ENCODE assay signal across 9 cellular contexts in the genomic region with DNA sequence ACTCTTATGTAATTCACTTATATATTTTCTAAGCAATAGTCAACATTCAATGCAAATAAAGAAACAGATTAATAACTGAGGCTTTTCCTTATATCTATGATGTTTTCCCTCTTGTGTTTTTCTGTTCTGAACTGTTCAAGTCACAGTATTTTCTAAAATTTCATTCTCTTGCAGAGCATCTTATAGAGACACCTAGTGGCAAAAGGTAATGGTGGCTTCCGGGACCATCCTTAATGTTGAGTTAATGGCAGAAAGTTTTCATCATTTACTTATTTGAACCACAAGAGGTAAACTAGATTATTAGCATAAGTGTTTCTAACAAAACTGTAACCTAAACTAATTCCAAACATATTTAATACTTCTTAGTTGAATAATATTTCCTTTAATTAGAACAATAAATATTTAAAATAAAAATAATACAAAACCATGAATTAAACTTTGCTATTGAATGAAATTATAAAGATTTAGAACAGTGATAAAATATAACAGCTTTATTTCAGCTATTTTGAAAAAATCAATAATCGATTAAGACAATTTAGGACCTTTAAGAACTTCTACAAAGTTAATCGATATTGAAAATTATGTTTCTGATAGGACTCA. TPM values are rescaled to one million over a fixed set of nuclear protein-coding genes. Genes with fewer than 3 reads are reported as not detected.
DNase-seq lines count a peak whose midpoint lies in the region; ATAC-seq and TF ChIP-seq lines count a peak whose summit lies in the region.
"Had no signal": no experiment of that assay in that cellular context is flagged by ENCODE, and none has a peak within 500 bp of the region (broad histone marks: within the 10 kb centered on the region; RNA-seq: fewer than 3 reads in every experiment).

No MANE protein-coding gene starts in this region.

- DNase-seq in natural killer cell (no peak), KBM-7 (peak; percentile 59), SHP77 treated with DMSO at 0.1 percent for 48 hours (lab: John Stamatoyannopoulos, UW) (peak; percentile 90), hepatocyte (ENCODE audit: low spot score) (peak; percentile 53)
- no peak for DNase-seq in natural killer cell treated with Interleukin-12 subunit alpha and Interleukin-12 subunit beta and Interleukin-15 and Interleukin-18, amount 100 ng/mL, for 72 hours (ENCODE audit: low spot score)
- no peak for DNase-seq in CD4-positive, alpha-beta memory T cell
- DNase-seq in activated T-helper 1 cell treated with anti-CD3 and anti-CD28 coated beads, Interleukin-12 subunit alpha, Interleukin-12 subunit beta, Interleukin-2, Interleukin-4 antibody, amounts not matched to agents 30 ng/mL and 10 ng/mL and 1 ng/mL, durations not matched to agents 14 hours and 24 hours and 36 hours (ENCODE audit: low spot score): no peak
- DNase-seq in activated CD8-positive, alpha-beta memory T cell treated with anti-CD3 and anti-CD28 coated beads, Interleukin-2, amount 10 ng/mL, durations not matched to agents 7 days and 5 days: no peak

- H3K27ac Mint-ChIP-seq in natural killer cell: no peak overlapping the region
- no peak overlapping the region for H3K27ac Mint-ChIP-seq in natural killer cell treated with Interleukin-12 subunit alpha and Interleukin-12 subunit beta and Interleukin-15 and Interleukin-18, amount 100 ng/mL, for 72 hours
- no peak overlapping the region for H3K27ac Mint-ChIP-seq in CD4-positive, alpha-beta memory T cell
- H3K27ac Mint-ChIP-seq in activated T-helper 1 cell treated with anti-CD3 and anti-CD28 coated beads, Interleukin-12 subunit alpha, Interleukin-12 subunit beta, Interleukin-2, Interleukin-4 antibody, amounts not matched to agents 30 ng/mL and 10 ng/mL and 1 ng/mL, durations not matched to agents 14 hours and 24 hours and 36 hours: no peak overlapping the region
- H3K27ac Mint-ChIP-seq in activated CD8-positive, alpha-beta memory T cell treated with anti-CD3 and anti-CD28 coated beads, Interleukin-2, amount 10 ng/mL, durations not matched to agents 7 days and 5 days: no peak overlapping the region
- H3K27ac Mint-ChIP-seq: activated naive CD8-positive, alpha-beta T cell had no signal

- in situ Hi-C loops in KBM-7 (cut with MboI; ENCODE audit: low pct_unique_long_range_greater_than_20kb, low sequenced_read_pairs): no loop called here

- no peak overlapping the region for H3K4me3 Mint-ChIP-seq in natural killer cell
- H3K4me3 Mint-ChIP-seq in natural killer cell treated with Interleukin-12 subunit alpha and Interleukin-12 subunit beta and Interleukin-15 and Interleukin-18, amount 100 ng/mL, for 72 hours: no peak overlapping the region
- H3K4me3 Mint-ChIP-seq in CD4-positive, alpha-beta memory T cell: no peak overlapping the region
- H3K4me3 Mint-ChIP-seq in activated T-helper 1 cell treated with anti-CD3 and anti-CD28 coated beads, Interleukin-12 subunit alpha, Interleukin-12 subunit beta, Interleukin-2, Interleukin-4 antibody, amounts not matched to agents 30 ng/mL and 10 ng/mL and 1 ng/mL, durations not matched to agents 14 hours and 24 hours and 36 hours: no peak overlapping the region
- no peak overlapping the region for H3K4me3 Mint-ChIP-seq in activated CD8-positive, alpha-beta memory T cell treated with anti-CD3 and anti-CD28 coated beads, Interleukin-2, amount 10 ng/mL, durations not matched to agents 7 days and 5 days
- H3K4me3 Mint-ChIP-seq: activated naive CD8-positive, alpha-beta T cell had no signal

- H2AFZ ChIP-seq in hepatocyte: no peak overlapping the region

- peaks cover 32 to 33% of the 10 kb centered on the region in 2 donors for H3K27me3 Mint-ChIP-seq in natural killer cell (ENCODE audit: low read depth in 2 of 2)
- H3K27me3 Mint-ChIP-seq in natural killer cell treated with Interleukin-12 subunit alpha and Interleukin-12 subunit beta and Interleukin-15 and Interleukin-18, amount 100 ng/mL, for 72 hours: peaks cover 20 to 30% of the 10 kb centered on the region in 2 donors
- H3K27me3 Mint-ChIP-seq in CD4-positive, alpha-beta memory T cell: peaks cover 22 to 24% of the 10 kb centered on the region in 2 donors
- H3K27me3 Mint-ChIP-seq in activated T-helper 1 cell treated with anti-CD3 and anti-CD28 coated beads, Interleukin-12 subunit alpha, Interleukin-12 subunit beta, Interleukin-2, Interleukin-4 antibody, amounts not matched to agents 30 ng/mL and 10 ng/mL and 1 ng/mL, durations not matched to agents 14 hours and 24 hours and 36 hours (ENCODE audit: insufficient read depth): peaks cover 31% of the 10 kb centered on the region
- peaks cover 31% of the 10 kb centered on the region for H3K27me3 Mint-ChIP-seq in activated CD8-positive, alpha-beta memory T cell treated with anti-CD3 and anti-CD28 coated beads, Interleukin-2, amount 10 ng/mL, durations not matched to agents 7 days and 5 days

- H3K4me1 Mint-ChIP-seq in natural killer cell: peaks cover 30 to 33% of the 10 kb centered on the region in 2 donors
- peaks cover 24 to 25% of the 10 kb centered on the region in 2 donors for H3K4me1 Mint-ChIP-seq in natural killer cell treated with Interleukin-12 subunit alpha and Interleukin-12 subunit beta and Interleukin-15 and Interleukin-18, amount 100 ng/mL, for 72 hours (ENCODE audit: low read depth in 2 of 2)
- peaks cover 3 to 29% (median 21%) of the 10 kb centered on the region in 4 donors for H3K4me1 Mint-ChIP-seq in CD4-positive, alpha-beta memory T cell
- H3K4me1 Mint-ChIP-seq in activated T-helper 1 cell treated with anti-CD3 and anti-CD28 coated beads, Interleukin-12 subunit alpha, Interleukin-12 subunit beta, Interleukin-2, Interleukin-4 antibody, amounts not matched to agents 30 ng/mL and 10 ng/mL and 1 ng/mL, durations not matched to agents 14 hours and 24 hours and 36 hours (ENCODE audit: low read depth): peaks cover 10% of the 10 kb centered on the region
- peaks cover 4% of the 10 kb centered on the region for H3K4me1 Mint-ChIP-seq in activated CD8-positive, alpha-beta memory T cell treated with anti-CD3 and anti-CD28 coated beads, Interleukin-2, amount 10 ng/mL, durations not matched to agents 7 days and 5 days

- no peak overlapping the region for H3K27ac ChIP-seq in hepatocyte
- H3K27ac ChIP-seq in CD4-positive, alpha-beta memory T cell (ENCODE audit: low read depth, low read length): no peak overlapping the region

- H4K20me1 ChIP-seq in hepatocyte (ENCODE audit: insufficient read depth, poor library complexity, severe bottlenecking): no peaks in the 10 kb centered on the region

- CTCF ChIA-PET in CD4-positive, alpha-beta memory T cell (lab: Charles Lee; ENCODE audit: partially characterized antibody): no interaction called here
- CTCF ChIA-PET in activated CD8-positive, alpha-beta memory T cell treated with anti-CD3 and anti-CD28 coated beads, Interleukin-2, amount 10 ng/mL, durations not matched to agents 7 days and 5 days (lab: Charles Lee): no interaction called here

- no peak overlapping the region for H3K4me2 ChIP-seq in hepatocyte

- no peaks in the 10 kb centered on the region for H3K9me2 ChIP-seq in hepatocyte (replicated peaks; ENCODE audit: insufficient read depth)

- ATAC-seq in natural killer cell: no peak
- ATAC-seq in natural killer cell treated with Interleukin-12 subunit alpha and Interleukin-12 subunit beta and Interleukin-15 and Interleukin-18, amount 100 ng/mL, for 72 hours: no peak
- ATAC-seq in activated CD8-positive, alpha-beta memory T cell treated with anti-CD3 and anti-CD28 coated beads, Interleukin-2, amount 10 ng/mL, durations not matched to agents 7 days and 5 days: no peak

- peaks cover 24% of the 10 kb centered on the region for H3K27me3 ChIP-seq in hepatocyte
- peaks cover 3% of the 10 kb centered on the region for H3K27me3 ChIP-seq in CD4-positive, alpha-beta memory T cell (ENCODE audit: insufficient read depth, low read length)

- no peaks in the 10 kb centered on the region for H3K4me1 ChIP-seq in hepatocyte (ENCODE audit: insufficient read depth)
- no peaks in the 10 kb centered on the region for H3K4me1 ChIP-seq in CD4-positive, alpha-beta memory T cell (ENCODE audit: insufficient read depth, low read length)

- no peaks in the 10 kb centered on the region for H3K36me3 Mint-ChIP-seq in natural killer cell
- peaks cover 6% of the 10 kb centered on the region for H3K36me3 Mint-ChIP-seq in natural killer cell treated with Interleukin-12 subunit alpha and Interleukin-12 subunit beta and Interleukin-15 and Interleukin-18, amount 100 ng/mL, for 72 hours
- H3K36me3 Mint-ChIP-seq in CD4-positive, alpha-beta memory T cell: peaks cover 0 to 1% of the 10 kb centered on the region in 2 donors
- peaks cover 1% of the 10 kb centered on the region for H3K36me3 Mint-ChIP-seq in activated T-helper 1 cell treated with anti-CD3 and anti-CD28 coated beads, Interleukin-12 subunit alpha, Interleukin-12 subunit beta, Interleukin-2, Interleukin-4 antibody, amounts not matched to agents 30 ng/mL and 10 ng/mL and 1 ng/mL, durations not matched to agents 14 hours and 24 hours and 36 hours (ENCODE audit: low read depth)
- H3K36me3 Mint-ChIP-seq in activated CD8-positive, alpha-beta memory T cell treated with anti-CD3 and anti-CD28 coated beads, Interleukin-2, amount 10 ng/mL, durations not matched to agents 7 days and 5 days: peaks cover 7% of the 10 kb centered on the region
- H3K36me3 Mint-ChIP-seq: activated naive CD8-positive, alpha-beta T cell had no signal

- H3K9me3 ChIP-seq in hepatocyte (ENCODE audit: low read depth): no peaks in the 10 kb centered on the region
- no peaks in the 10 kb centered on the region for H3K9me3 ChIP-seq in CD4-positive, alpha-beta memory T cell (ENCODE audit: control insufficient read depth in 1 of 2, low read length in 2 of 2)

- TF ChIP-seq CTCF in natural killer cell (IDR thresholded peaks at IDR 0.05) (peak; percentile 39), hepatocyte (IDR thresholded peaks at IDR 0.05; ENCODE audit: poor library complexity) (peak; percentile 74)

- H3K4me3 ChIP-seq in hepatocyte: no peak overlapping the region
- no peak overlapping the region for H3K4me3 ChIP-seq in CD4-positive, alpha-beta memory T cell (ENCODE audit: low read length in 2 of 2)

- H3K36me3 ChIP-seq in hepatocyte (replicated peaks; ENCODE audit: insufficient read depth, low read depth): no peaks in the 10 kb centered on the region
- H3K36me3 ChIP-seq in CD4-positive, alpha-beta memory T cell (ENCODE audit: insufficient read depth, low read length): no peaks in the 10 kb centered on the region

- H3K9me3 Mint-ChIP-seq in natural killer cell: no peaks in the 10 kb centered on the region
- no peaks in the 10 kb centered on the region for H3K9me3 Mint-ChIP-seq in natural killer cell treated with Interleukin-12 subunit alpha and Interleukin-12 subunit beta and Interleukin-15 and Interleukin-18, amount 100 ng/mL, for 72 hours
- H3K9me3 Mint-ChIP-seq in CD4-positive, alpha-beta memory T cell: peaks cover 0 to 30% (median 6%) of the 10 kb centered on the region in 8 donors
- H3K9me3 Mint-ChIP-seq in activated T-helper 1 cell treated with anti-CD3 and anti-CD28 coated beads, Interleukin-12 subunit alpha, Interleukin-12 subunit beta, Interleukin-2, Interleukin-4 antibody, amounts not matched to agents 30 ng/mL and 10 ng/mL and 1 ng/mL, durations not matched to agents 14 hours and 24 hours and 36 hours: no peaks in the 10 kb centered on the region
- no peaks in the 10 kb centered on the region for H3K9me3 Mint-ChIP-seq in activated CD8-positive, alpha-beta memory T cell treated with anti-CD3 and anti-CD28 coated beads, Interleukin-2, amount 10 ng/mL, durations not matched to agents 7 days and 5 days (ENCODE audit: low read depth)

- 33% methylated on average over 3 of the region's 3 CpGs for WGBS in hepatocyte (ENCODE audit: low lambda C conversion rate, missing lambda C conversion rate)

- POLR2A ChIA-PET in CD4-positive, alpha-beta memory T cell (lab: Charles Lee; ENCODE audit: partially characterized antibody): no interaction called here

- no peaks in the 10 kb centered on the region for H3K79me2 ChIP-seq in hepatocyte

- intact Hi-C loops in natural killer cell (cut with micrococcal nuclease): no loop called here
- intact Hi-C loops in CD4-positive, alpha-beta memory T cell (cut with micrococcal nuclease): no loop called here
- intact Hi-C loops in activated T-helper 1 cell treated with anti-CD3 and anti-CD28 coated beads, Interleukin-12 subunit alpha, Interleukin-12 subunit beta, Interleukin-2, Interleukin-4 antibody, amounts not matched to agents 30 ng/mL and 10 ng/mL and 1 ng/mL, durations not matched to agents 14 hours and 24 hours and 36 hours (cut with micrococcal nuclease): no loop called here

RNA-seq across cellular contexts. Expression of gene SLITRK5, which starts 1.7 kb away (rescaled TPM):
- total RNA-seq in natural killer cell (under 1 TPM; 0.02 to 0.10 (median 0.07) TPM), hepatocyte (0.08 and 0.27 TPM in 2 replicates)
- total RNA-seq in natural killer cell treated with Interleukin-12 subunit alpha and Interleukin-12 subunit beta and Interleukin-15 and Interleukin-18, amount 100 ng/mL, for 72 hours: under 1 TPM; 0.02 to 0.03 TPM
- polyA plus RNA-seq in hepatocyte: 0.12 and 0.22 TPM in 2 replicates
- under 1 TPM; 0.38 to 0.44 TPM for total RNA-seq in CD4-positive, alpha-beta memory T cell
- polyA plus RNA-seq in CD4-positive, alpha-beta memory T cell: under 1 TPM in 1 of 2 donors, not detected in 1; 0.02 TPM
- not detected in 2 replicates for total RNA-seq in activated T-helper 1 cell treated with anti-CD3 and anti-CD28 coated beads, Interleukin-12 subunit alpha, Interleukin-12 subunit beta, Interleukin-2, Interleukin-4 antibody, amounts not matched to agents 30 ng/mL and 10 ng/mL and 1 ng/mL, durations not matched to agents 14 hours and 24 hours and 36 hours
- not detected for total RNA-seq in activated CD8-positive, alpha-beta memory T cell treated with anti-CD3 and anti-CD28 coated beads, Interleukin-2, amount 10 ng/mL, durations not matched to agents 7 days and 5 days

Comparison
In these comparisons a context has a peak if more than half of its experiments do, and no peak if none do; other contexts are left out.
1. DNase-seq: peak in KBM-7 (single experiment), SHP77 treated with DMSO at 0.1 percent for 48 hours (single experiment) and hepatocyte (single experiment); none in natural killer cell (single experiment), natural killer cell treated with Interleukin-12 subunit alpha and Interleukin-12 subunit beta and Interleukin-15 and Interleukin-18, amount 100 ng/mL, for 72 hours (single experiment), CD4-positive, alpha-beta memory T cell (0 of 5), activated T-helper 1 cell treated with anti-CD3 and anti-CD28 coated beads, Interleukin-12 subunit alpha, Interleukin-12 subunit beta, Interleukin-2, Interleukin-4 antibody, amounts not matched to agents 30 ng/mL and 10 ng/mL and 1 ng/mL, durations not matched to agents 14 hours and 24 hours and 36 hours (single experiment) and activated CD8-positive, alpha-beta memory T cell treated with anti-CD3 and anti-CD28 coated beads, Interleukin-2, amount 10 ng/mL, durations not matched to agents 7 days and 5 days (single experiment).